16 cellular contexts compared by ENCODE assay signal in the genomic region with DNA sequence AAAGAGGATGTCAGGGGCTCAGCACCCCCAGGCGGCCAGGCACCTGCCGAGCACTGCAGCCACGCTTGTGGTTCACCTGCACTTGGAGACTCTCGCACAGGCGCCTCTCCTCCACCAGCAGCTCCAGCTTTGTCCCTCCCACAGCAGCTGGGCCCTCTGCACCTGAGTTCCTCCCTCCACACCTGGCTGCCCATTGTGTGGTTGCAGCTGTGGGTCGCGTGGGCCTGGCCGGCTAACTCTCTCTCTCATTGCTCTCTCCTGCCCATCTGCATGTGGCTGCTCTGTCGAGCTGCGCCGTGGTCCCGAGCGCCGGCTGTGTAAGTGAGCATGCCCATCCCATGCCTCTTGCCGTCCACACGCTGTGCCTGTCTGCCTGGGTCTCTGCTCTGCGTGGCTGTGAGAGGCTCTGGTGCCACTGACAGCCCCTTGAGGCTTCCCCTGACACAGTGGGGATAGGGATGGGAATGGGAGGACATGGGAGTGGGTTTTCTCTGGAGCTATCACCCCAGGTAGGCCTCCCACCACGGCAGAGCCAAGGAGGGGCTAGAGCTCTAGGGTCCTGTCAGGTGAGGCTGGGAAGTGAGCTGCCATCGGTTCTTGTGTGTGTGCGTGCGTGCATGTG. TPM values are rescaled to one million over a fixed set of nuclear protein-coding genes. Genes with fewer than 3 reads are reported as not detected.
DNase-seq lines count a peak whose midpoint lies in the region; ATAC-seq and TF ChIP-seq lines count a peak whose summit lies in the region.
"Had no signal": no experiment of that assay in that cellular context is flagged by ENCODE, and none has a peak within 500 bp of the region (broad histone marks: within the 10 kb centered on the region; RNA-seq: fewer than 3 reads in every experiment).

No MANE protein-coding gene starts in this region.

- DNase-seq in NCI-H2171 treated with DMSO at 0.1 percent for 48 hours (lab: John Stamatoyannopoulos, UW) (peak; percentile 12), NCI-H2171 (lab: John Stamatoyannopoulos, UW) (no peak), NCI-H748 treated with DMSO at 0.1 percent for 48 hours (lab: John Stamatoyannopoulos, UW) (peak; percentile 11), left ventricle myocardium superior (peak; percentile 26), spleen (peak; percentile 76), D341Med (ENCODE audit: low spot score) (no peak)
- DNase-seq in CD8-positive, alpha-beta T cell: no peak
- DNase-seq: activated T-cell treated with anti-CD3 and anti-CD28 coated beads, Interleukin-2, amount 50 U/mL, for 4 hours; CD4-positive, alpha-beta memory T cell; foreskin melanocyte; NCI-H226 had no signal

- no peaks in the 10 kb centered on the region for H3K9me3 Mint-ChIP-seq in CD8-positive, alpha-beta T cell
- H3K9me3 Mint-ChIP-seq: activated T-cell treated with anti-CD3 and anti-CD28 coated beads, Interleukin-2, amount 50 U/mL, for 4 hours; CD4-positive, alpha-beta memory T cell; naive thymus-derived CD8-positive, alpha-beta T cell had no signal

- intact Hi-C loops in left ventricle myocardium superior (cut with micrococcal nuclease) (no loop called here), spleen (cut with DNase I; ENCODE audit: low total_unique reads) (no loop called here)
- intact Hi-C loops in CD8-positive, alpha-beta T cell (cut with DNase I, micrococcal nuclease): no loop called here

- CTCF ChIA-PET in CD8-positive, alpha-beta T cell (lab: Charles Lee): no interaction called here

- peaks cover 0 to 69% (median 9%) of the 10 kb centered on the region in 6 donors for H3K36me3 ChIP-seq in spleen
- no peaks in the 10 kb centered on the region for H3K36me3 ChIP-seq in CD8-positive, alpha-beta T cell (ENCODE audit: insufficient read depth, low read length)

- no peaks in the 10 kb centered on the region for H3K27me3 Mint-ChIP-seq in CD8-positive, alpha-beta T cell (ENCODE audit: low read depth)
- H3K27me3 Mint-ChIP-seq: naive thymus-derived CD8-positive, alpha-beta T cell had no signal

- peaks cover 0 to 79% (median 56%) of the 10 kb centered on the region in 6 donors for H3K4me1 ChIP-seq in spleen
- H3K4me1 ChIP-seq in CD8-positive, alpha-beta T cell (ENCODE audit: insufficient read depth, low read length): peaks cover 4% of the 10 kb centered on the region

- H3K27ac Mint-ChIP-seq in CD8-positive, alpha-beta T cell: no peak overlapping the region

- H3K9me3 ChIP-seq in spleen: no peaks in the 10 kb centered on the region
- H3K9me3 ChIP-seq in CD8-positive, alpha-beta T cell (ENCODE audit: low read length): no peaks in the 10 kb centered on the region
- H3K9me3 ChIP-seq: upper lobe of left lung had no signal

- WGBS in spleen, 5 donors: 72 to 83% (median 80%) methylated on average over 18 to 21 of the region's 21 CpGs

- no peak overlapping the region for H3K4me3 ChIP-seq in spleen
- no peak overlapping the region for H3K4me3 ChIP-seq in CD8-positive, alpha-beta T cell (ENCODE audit: low read depth, low read length)
- H3K4me3 ChIP-seq: upper lobe of left lung had no signal

- TF ChIP-seq CTCF in spleen (IDR thresholded peaks at IDR 0.05 in 8 of 11, conservative IDR thresholded peaks at IDR 0.05 in 3 of 11): no peak
- TF ChIP-seq CTCF in CD8-positive, alpha-beta T cell (IDR thresholded peaks at IDR 0.05): no peak

- no peak for ATAC-seq in left ventricle myocardium superior
- no peak for ATAC-seq in CD8-positive, alpha-beta T cell
- no peak for ATAC-seq in GM19351 (IDR thresholded peaks at IDR 0.05; ENCODE audit: unreplicated experiment)
- ATAC-seq: activated T-cell treated with anti-CD3 and anti-CD28 coated beads, Interleukin-2, amount 50 U/mL, for 4 hours; naive thymus-derived CD8-positive, alpha-beta T cell had no signal

- H3K27me3 ChIP-seq in spleen (replicated peaks in 1 of 7): peaks cover 0 to 20% (median 0%) of the 10 kb centered on the region in 7 donors
- no peaks in the 10 kb centered on the region for H3K27me3 ChIP-seq in CD8-positive, alpha-beta T cell (ENCODE audit: insufficient read depth, low read length)
- H3K27me3 ChIP-seq: upper lobe of left lung had no signal

- POLR2A ChIA-PET in CD8-positive, alpha-beta T cell (lab: Charles Lee): no interaction called here

- peaks cover 3% of the 10 kb centered on the region for H3K4me1 Mint-ChIP-seq in CD8-positive, alpha-beta T cell (ENCODE audit: low read depth)

- no peaks in the 10 kb centered on the region for H3K36me3 Mint-ChIP-seq in CD8-positive, alpha-beta T cell
- H3K36me3 Mint-ChIP-seq: CD4-positive, alpha-beta memory T cell; naive thymus-derived CD8-positive, alpha-beta T cell had no signal

- no peak overlapping the region for H3K27ac ChIP-seq in spleen
- H3K27ac ChIP-seq in CD8-positive, alpha-beta T cell (ENCODE audit: low read depth, low read length): no peak overlapping the region
- H3K27ac ChIP-seq: upper lobe of left lung had no signal

- TF ChIP-seq POLR2A in spleen (IDR thresholded peaks at IDR 0.05): no peak

- no peak overlapping the region for H3K4me3 Mint-ChIP-seq in CD8-positive, alpha-beta T cell
- H3K4me3 Mint-ChIP-seq: activated T-cell treated with anti-CD3 and anti-CD28 coated beads, Interleukin-2, amount 50 U/mL, for 4 hours; naive thymus-derived CD8-positive, alpha-beta T cell had no signal

RNA-seq across cellular contexts. Expression of gene ACR, which starts 8.5 kb away (rescaled TPM):
- total RNA-seq in left ventricle myocardium superior (not detected), spleen (10 to 100 TPM in 1 of 7 donors, 1 to 10 TPM in 5, under 1 TPM in 1; 0.88 to 12.5 (median 2.3) TPM)
- polyA plus RNA-seq in spleen: 1 to 10 TPM in 1 of 3 donors, under 1 TPM in 2; 0.21 to 1.2 (median 0.67) TPM
- not detected for total RNA-seq in CD8-positive, alpha-beta T cell
- total RNA-seq: A172; activated T-cell treated with anti-CD3 and anti-CD28 coated beads, Interleukin-2, amount 50 U/mL, for 4 hours; CD4-positive, alpha-beta memory T cell; naive thymus-derived CD8-positive, alpha-beta T cell had no signal
- polyA plus RNA-seq: CD4-positive, alpha-beta memory T cell; keratinocyte; naive thymus-derived CD8-positive, alpha-beta T cell had no signal

RNA-seq across cellular contexts. Expression of gene RABL2B, which starts 53.9 kb away (rescaled TPM):
- 6.7 TPM for total RNA-seq in left ventricle myocardium superior
- 10 to 100 TPM; 17.1 to 46.9 (median 20.7) TPM for total RNA-seq in spleen
- polyA plus RNA-seq in spleen: 10 to 100 TPM; 14.5 to 21.4 (median 14.9) TPM
- total RNA-seq in CD8-positive, alpha-beta T cell: 10 to 100 TPM; 34.2 to 41.6 TPM

RNA-seq across cellular contexts. Expression of gene SHANK3, which starts 56.9 kb away (rescaled TPM):
- total RNA-seq in left ventricle myocardium superior (22.9 TPM), spleen (100 to 1,000 TPM in 3 of 7 donors, 10 to 100 TPM in 4; 55.5 to 264 (median 89.1) TPM)
- 100 to 1,000 TPM in 1 of 3 donors, 10 to 100 TPM in 1, 1 to 10 TPM in 1; 9.9 to 112 (median 31.8) TPM for polyA plus RNA-seq in spleen
- not detected for total RNA-seq in CD8-positive, alpha-beta T cell
- total RNA-seq: CD4-positive, alpha-beta memory T cell had no signal
- polyA plus RNA-seq: CD4-positive, alpha-beta memory T cell; naive thymus-derived CD8-positive, alpha-beta T cell had no signal

Comparison
In these comparisons a context has a peak if more than half of its experiments do, and no peak if none do; other contexts are left out.
1. DNase-seq: peak in NCI-H2171 treated with DMSO at 0.1 percent for 48 hours (single experiment), NCI-H748 treated with DMSO at 0.1 percent for 48 hours (single experiment), left ventricle myocardium superior (single experiment) and spleen (single experiment); none in NCI-H2171 (single experiment), CD8-positive, alpha-beta T cell (0 of 7) and D341Med (single experiment).
2. RNA of gene SHANK3, which starts 56.9 kb away (total RNA-seq): 55.5 to 264 TPM in spleen and 22.9 TPM in left ventricle myocardium superior (single experiment); not detected in CD8-positive, alpha-beta T cell; every median in the first group is over 10 times any median in the second.